In the genomic region with DNA sequence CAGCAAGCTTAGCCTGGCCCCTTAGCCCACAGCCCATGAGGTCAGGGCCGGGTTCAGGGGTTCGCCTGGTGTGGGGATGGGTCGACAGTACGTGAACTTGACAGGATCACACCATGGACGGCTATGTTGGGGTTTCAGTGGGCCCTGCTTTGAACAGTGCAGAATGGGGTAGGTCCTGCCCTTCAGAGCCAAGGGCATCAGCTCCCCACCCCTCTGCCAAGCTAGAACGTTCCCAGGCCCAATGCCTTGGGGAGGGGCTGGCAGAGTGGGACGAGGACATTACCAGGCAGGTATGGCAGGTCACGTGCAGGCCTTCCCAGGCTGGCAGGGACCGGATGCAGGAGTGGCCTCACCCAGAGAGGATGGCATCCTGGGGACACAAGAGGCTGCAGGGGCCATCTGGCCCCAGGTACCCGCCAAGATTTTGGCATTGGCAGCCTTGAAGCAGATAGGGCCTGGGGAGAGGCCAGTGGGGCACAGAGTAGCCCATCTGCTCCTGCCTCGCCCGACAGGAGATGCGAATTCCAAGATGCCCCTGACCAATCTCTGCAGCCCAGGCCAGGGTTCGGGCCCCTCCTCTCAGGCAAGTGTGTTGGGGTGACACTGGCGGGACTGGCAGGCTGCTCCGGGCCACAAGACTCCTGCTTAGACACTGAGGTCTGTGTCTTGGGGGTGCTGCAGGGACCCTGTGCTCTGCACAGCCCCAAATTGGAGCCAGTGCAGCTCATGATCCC, we compare ENCODE assay signal across 7 cellular contexts. TPM values are rescaled to one million over a fixed set of nuclear protein-coding genes. Genes with fewer than 3 reads are reported as not detected.
DNase-seq lines count a peak whose midpoint lies in the region; ATAC-seq and TF ChIP-seq lines count a peak whose summit lies in the region.
"Not testable (repeated sequence)": the region's sequence is repeated elsewhere in the genome, so short reads cannot be mapped to it uniquely, and the experiment has no call there.

No MANE protein-coding gene starts in this region.

- not testable (repeated sequence) for DNase-seq in DND-41; SK-N-SH; effector memory CD4-positive, alpha-beta T cell; sciatic nerve (ENCODE audit: low spot score)
- peak; percentile 55 for DNase-seq in NCI-H2029 (lab: John Stamatoyannopoulos, UW)

- not testable (repeated sequence) for H3K9me2 ChIP-seq in SK-N-SH

- H3K4me3 Mint-ChIP-seq in activated naive CD8-positive, alpha-beta T cell: peak overlapping the region; percentile 75

- H3K9me3 Mint-ChIP-seq in activated naive CD8-positive, alpha-beta T cell (ENCODE audit: low read depth): not testable (repeated sequence)

- intact Hi-C loops in sciatic nerve (cut with DNase I): loop anchor here (10.0 kb wide), 1 partner anchor 183 kb away; the partner anchor contains the start of gene ABCA2

- H3K4me2 ChIP-seq in DND-41 (ENCODE audit: insufficient read depth, low read length) (peak overlapping the region; percentile 91), SK-N-SH (peak overlapping the region; percentile 97)

- not testable (repeated sequence) for ATAC-seq in DND-41 (ENCODE audit: insufficient read depth, low read depth)
- peak; percentile 1 for ATAC-seq in sciatic nerve

- H4K20me1 ChIP-seq in DND-41 (ENCODE audit: insufficient read depth, low read length): not testable (repeated sequence)
- H4K20me1 ChIP-seq in SK-N-SH (ENCODE audit: insufficient read depth): peaks cover 10% of the 10 kb centered on the region; the same call in 1 of the 2 replicates

- peaks cover 14% of the 10 kb centered on the region for H3K4me1 Mint-ChIP-seq in activated naive CD8-positive, alpha-beta T cell (ENCODE audit: low read depth)

- CTCF ChIA-PET in SK-N-SH (lab: Yijun Ruan, JAX): interaction anchor here (0.6 to 4.7 kb wide), 26 partner anchors 10 to 264 kb away, joined by 3 to 36 read pairs (median 4); partner anchors contain the start of genes LCN8, RABL6 and TMEM141

- H3K4me1 ChIP-seq in DND-41 (ENCODE audit: insufficient read depth, low read length) (peaks cover 17% of the 10 kb centered on the region), SK-N-SH (ENCODE audit: control insufficient read depth in 1 of 2, insufficient read depth in 2 of 2, low read depth in 1 of 2, low read length in 1 of 2) (peaks cover 24 to 29% of the 10 kb centered on the region in 2 experiments; a peak in 2 of 4 replicates), mesodermal cell (ENCODE audit: control insufficient read depth, insufficient read depth, low read length, poor library complexity, severe bottlenecking) (peaks cover 19% of the 10 kb centered on the region)
- H3K4me1 ChIP-seq in effector memory CD4-positive, alpha-beta T cell (ENCODE audit: control insufficient read depth, insufficient read depth, low read length, poor library complexity, severe bottlenecking): peaks cover 25% of the 10 kb centered on the region

- not testable (repeated sequence) for H3K27ac Mint-ChIP-seq in activated naive CD8-positive, alpha-beta T cell

- not testable (repeated sequence) for H2AFZ ChIP-seq in DND-41 (ENCODE audit: low read depth, low read length); SK-N-SH (ENCODE audit: low read depth)

- not testable (repeated sequence) for TF ChIP-seq EP300 in SK-N-SH (IDR thresholded peaks at IDR 0.05; ENCODE audit: borderline replicate concordance in 1 of 2, low read depth in 1 of 2, low read length in 1 of 2)

- not testable (repeated sequence) for H3K36me3 Mint-ChIP-seq in activated naive CD8-positive, alpha-beta T cell

- not testable (repeated sequence) for H3K27ac ChIP-seq in DND-41 (ENCODE audit: low read length); effector memory CD4-positive, alpha-beta T cell (ENCODE audit: insufficient read depth, low read length, poor library complexity, severe bottlenecking)
- H3K27ac ChIP-seq in SK-N-SH (ENCODE audit: low read depth in 2 of 2, low read length in 1 of 2) (peak overlapping the region in 1 of 2 experiments; percentile 76; a peak in 2 of 4 replicates), mesodermal cell (ENCODE audit: low read depth, low read length, severe bottlenecking) (peak overlapping the region; percentile 24)

- peak overlapping the region; percentile 55; the same call in 1 of the 2 replicates for H3K9ac ChIP-seq in DND-41 (ENCODE audit: low read depth, low read length)
- H3K9ac ChIP-seq in SK-N-SH: not testable (repeated sequence)

- H3K27me3 ChIP-seq in DND-41 (ENCODE audit: insufficient read depth, low read length, poor library complexity); SK-N-SH (ENCODE audit: insufficient read depth): not testable (repeated sequence)
- peaks cover 24% of the 10 kb centered on the region for H3K27me3 ChIP-seq in effector memory CD4-positive, alpha-beta T cell (replicated peaks; ENCODE audit: control insufficient read depth, insufficient read depth, low read length, poor library complexity, severe bottlenecking)

- not testable (repeated sequence) for H3K79me2 ChIP-seq in DND-41 (ENCODE audit: insufficient read depth, low read length); SK-N-SH (ENCODE audit: insufficient read depth)

- peaks cover 19% of the 10 kb centered on the region for H3F3A ChIP-seq in SK-N-SH (replicated peaks; ENCODE audit: insufficient read depth)

- not testable (repeated sequence) for H3K27me3 Mint-ChIP-seq in activated naive CD8-positive, alpha-beta T cell

- not testable (repeated sequence) for H3K9me3 ChIP-seq in DND-41 (ENCODE audit: insufficient read depth, low read length, severe bottlenecking); SK-N-SH; effector memory CD4-positive, alpha-beta T cell (ENCODE audit: control insufficient read depth, low read length); mesodermal cell (ENCODE audit: control insufficient read depth, low read length)

- TF ChIP-seq CTCF in DND-41 (IDR thresholded peaks at IDR 0.05; ENCODE audit: borderline replicate concordance, extremely low read depth, low read length, poor library complexity, severe bottlenecking); SK-N-SH (IDR thresholded peaks at IDR 0.05): not testable (repeated sequence)

- WGBS in SK-N-SH (ENCODE audit: low lambda C conversion rate): 7% methylated on average over 3 of the region's 16 CpGs
- 63 to 64% methylated on average over 11 to 14 of the region's 16 CpGs for WGBS in mesodermal cell (ENCODE audit: insufficient coverage in 2 of 2), 2 experiments

- not testable (repeated sequence) for TF ChIP-seq RAD21 in SK-N-SH (IDR thresholded peaks at IDR 0.05; ENCODE audit: low read length)

- H3K36me3 ChIP-seq in DND-41 (ENCODE audit: insufficient read depth, low read length) (peaks cover 22% of the 10 kb centered on the region), SK-N-SH (replicated peaks in 1 of 2; ENCODE audit: control insufficient read depth in 1 of 2, insufficient read depth in 2 of 2, low read length in 1 of 2) (peaks cover 0 to 15% of the 10 kb centered on the region in 2 experiments)
- H3K36me3 ChIP-seq in effector memory CD4-positive, alpha-beta T cell (ENCODE audit: control insufficient read depth, insufficient read depth, low read length); mesodermal cell (ENCODE audit: control insufficient read depth, insufficient read depth, low read length): not testable (repeated sequence)

- POLR2A ChIA-PET in SK-N-SH (lab: Yijun Ruan, JAX): interaction anchor here (1.4 to 2.1 kb wide), 3 partner anchors 13 to 35 kb away, joined by 4 to 10 read pairs (median 4); partner anchors contain the start of gene RABL6

- H3K4me3 ChIP-seq in DND-41 (ENCODE audit: low read depth in 1 of 2, low read length in 2 of 2): peak overlapping the region in 1 of 2 experiments; percentile 63; a peak in 2 of 4 replicates
- peak overlapping the region; percentile 66 to 85 for H3K4me3 ChIP-seq in SK-N-SH (ENCODE audit: low read depth in 2 of 2, low read length in 1 of 2)
- H3K4me3 ChIP-seq in effector memory CD4-positive, alpha-beta T cell (ENCODE audit: insufficient read depth, low read depth, low read length, poor library complexity, severe bottlenecking): peak overlapping the region; percentile 78
- not testable (repeated sequence) for H3K4me3 ChIP-seq in mesodermal cell (ENCODE audit: extremely low read depth, insufficient read depth, low read length, poor library complexity, severe bottlenecking)

RNA-seq across cellular contexts. Expression of gene AJM1, which starts 0.5 kb away (rescaled TPM):
- polyA plus RNA-seq in SK-N-SH (2012; rRNA removed): 2.4 and 2.6 TPM in 2 replicates
- polyA plus RNA-seq in SK-N-SH (2012; cell fraction: cytosol; rRNA removed): 0.68 and 1.0 TPM in 2 replicates
- 23.3 and 46.7 TPM in 2 replicates for polyA plus RNA-seq in SK-N-SH (2012; cell fraction: nucleus; rRNA removed)
- polyA plus RNA-seq in mesodermal cell (2013, experiment 1 of 2): 4.0 TPM
- 3.3 TPM for polyA plus RNA-seq in mesodermal cell (2013, experiment 2 of 2)
- 3.1 TPM for total RNA-seq in sciatic nerve

RNA-seq across cellular contexts. Expression of gene PHPT1, which starts 7.4 kb away (rescaled TPM):
- polyA plus RNA-seq in SK-N-SH (2012; rRNA removed): 338 and 517 TPM in 2 replicates
- 293 and 298 TPM in 2 replicates for polyA plus RNA-seq in SK-N-SH (2012; cell fraction: cytosol; rRNA removed)
- polyA plus RNA-seq in SK-N-SH (2012; cell fraction: nucleus; rRNA removed): 329 and 407 TPM in 2 replicates
- 189 TPM for polyA plus RNA-seq in mesodermal cell (2013, experiment 1 of 2)
- 175 TPM for polyA plus RNA-seq in mesodermal cell (2013, experiment 2 of 2)
- 76.4 TPM for total RNA-seq in sciatic nerve

RNA-seq across cellular contexts. Expression of gene MAMDC4, which starts 10.3 kb away (rescaled TPM):
- 4.2 and 5.0 TPM in 2 replicates for polyA plus RNA-seq in SK-N-SH (2012; rRNA removed)
- 0.45 and 0.63 TPM in 2 replicates for polyA plus RNA-seq in SK-N-SH (2012; cell fraction: cytosol; rRNA removed)
- polyA plus RNA-seq in SK-N-SH (2012; cell fraction: nucleus; rRNA removed): 46.4 and 69.8 TPM in 2 replicates
- polyA plus RNA-seq in mesodermal cell (2013, experiment 1 of 2): 10.9 TPM
- polyA plus RNA-seq in mesodermal cell (2013, experiment 2 of 2): 9.7 TPM
- 3.0 TPM for total RNA-seq in sciatic nerve

RNA-seq across cellular contexts. Expression of gene EDF1, which starts 24.3 kb away (rescaled TPM):
- polyA plus RNA-seq in SK-N-SH (2012; rRNA removed): 756 and 1,070 TPM in 2 replicates
- polyA plus RNA-seq in SK-N-SH (2012; cell fraction: cytosol; rRNA removed): 867 and 896 TPM in 2 replicates
- 430 and 459 TPM in 2 replicates for polyA plus RNA-seq in SK-N-SH (2012; cell fraction: nucleus; rRNA removed)
- polyA plus RNA-seq in mesodermal cell (2013, experiment 1 of 2): 264 TPM
- 220 TPM for polyA plus RNA-seq in mesodermal cell (2013, experiment 2 of 2)
- total RNA-seq in sciatic nerve: 201 TPM

RNA-seq across cellular contexts. Expression of gene RABL6, which starts 34.1 kb away (rescaled TPM):
- polyA plus RNA-seq in SK-N-SH (2012; rRNA removed): 40.0 and 43.6 TPM in 2 replicates
- polyA plus RNA-seq in SK-N-SH (2012; cell fraction: cytosol; rRNA removed): 22.2 and 30.4 TPM in 2 replicates
- 73.9 and 90.1 TPM in 2 replicates for polyA plus RNA-seq in SK-N-SH (2012; cell fraction: nucleus; rRNA removed)
- polyA plus RNA-seq in mesodermal cell (2013, experiment 1 of 2): 153 TPM
- polyA plus RNA-seq in mesodermal cell (2013, experiment 2 of 2): 143 TPM
- total RNA-seq in sciatic nerve: 46.9 TPM
